1 cellular context compared by ENCODE assay signal in the genomic region with DNA sequence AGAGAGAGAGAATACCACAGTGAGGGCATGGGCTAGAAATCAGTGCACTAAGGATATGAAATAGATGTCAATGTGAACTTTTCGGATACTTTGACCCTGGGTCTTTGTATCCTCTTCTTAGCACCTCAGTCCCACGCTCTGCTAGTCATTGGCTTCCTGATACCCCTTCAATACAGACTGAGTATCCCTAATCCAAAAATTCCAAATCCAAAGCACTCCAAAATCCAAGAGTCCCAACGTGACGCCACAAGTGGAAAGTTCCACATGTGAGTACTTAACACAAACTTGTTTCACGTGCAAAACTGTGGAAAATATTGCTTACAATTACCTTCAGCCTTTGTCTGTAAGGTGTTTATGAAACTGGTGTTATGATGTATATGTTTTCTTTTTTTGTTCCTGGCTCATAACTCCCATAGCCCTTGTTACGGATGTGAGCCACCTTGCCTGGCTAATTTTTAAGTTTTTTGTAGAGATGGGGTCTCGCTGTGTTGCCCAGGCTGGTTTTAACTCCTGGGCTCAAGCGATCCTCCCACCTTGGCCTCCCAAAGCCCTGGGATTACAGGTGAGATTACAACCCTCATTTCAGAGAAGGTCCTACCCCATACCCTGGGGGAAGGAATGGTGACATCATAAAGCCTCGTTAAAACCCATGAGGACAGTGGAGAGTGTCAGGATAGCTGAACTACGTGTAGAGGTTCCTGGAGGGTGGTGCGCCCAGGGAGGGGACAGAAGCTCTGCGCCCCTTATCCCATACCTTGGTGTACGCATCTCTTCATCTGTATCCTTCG.
TF ChIP-seq lines count a peak whose summit lies in the region.

No MANE protein-coding gene starts in this region.

TF ChIP-seq in K562, 482 proteins besides CTCF, POLR2A, EP300 and RAD21 (continued from another document and continues in another):
- TF ChIP-seq, protein P1, sequence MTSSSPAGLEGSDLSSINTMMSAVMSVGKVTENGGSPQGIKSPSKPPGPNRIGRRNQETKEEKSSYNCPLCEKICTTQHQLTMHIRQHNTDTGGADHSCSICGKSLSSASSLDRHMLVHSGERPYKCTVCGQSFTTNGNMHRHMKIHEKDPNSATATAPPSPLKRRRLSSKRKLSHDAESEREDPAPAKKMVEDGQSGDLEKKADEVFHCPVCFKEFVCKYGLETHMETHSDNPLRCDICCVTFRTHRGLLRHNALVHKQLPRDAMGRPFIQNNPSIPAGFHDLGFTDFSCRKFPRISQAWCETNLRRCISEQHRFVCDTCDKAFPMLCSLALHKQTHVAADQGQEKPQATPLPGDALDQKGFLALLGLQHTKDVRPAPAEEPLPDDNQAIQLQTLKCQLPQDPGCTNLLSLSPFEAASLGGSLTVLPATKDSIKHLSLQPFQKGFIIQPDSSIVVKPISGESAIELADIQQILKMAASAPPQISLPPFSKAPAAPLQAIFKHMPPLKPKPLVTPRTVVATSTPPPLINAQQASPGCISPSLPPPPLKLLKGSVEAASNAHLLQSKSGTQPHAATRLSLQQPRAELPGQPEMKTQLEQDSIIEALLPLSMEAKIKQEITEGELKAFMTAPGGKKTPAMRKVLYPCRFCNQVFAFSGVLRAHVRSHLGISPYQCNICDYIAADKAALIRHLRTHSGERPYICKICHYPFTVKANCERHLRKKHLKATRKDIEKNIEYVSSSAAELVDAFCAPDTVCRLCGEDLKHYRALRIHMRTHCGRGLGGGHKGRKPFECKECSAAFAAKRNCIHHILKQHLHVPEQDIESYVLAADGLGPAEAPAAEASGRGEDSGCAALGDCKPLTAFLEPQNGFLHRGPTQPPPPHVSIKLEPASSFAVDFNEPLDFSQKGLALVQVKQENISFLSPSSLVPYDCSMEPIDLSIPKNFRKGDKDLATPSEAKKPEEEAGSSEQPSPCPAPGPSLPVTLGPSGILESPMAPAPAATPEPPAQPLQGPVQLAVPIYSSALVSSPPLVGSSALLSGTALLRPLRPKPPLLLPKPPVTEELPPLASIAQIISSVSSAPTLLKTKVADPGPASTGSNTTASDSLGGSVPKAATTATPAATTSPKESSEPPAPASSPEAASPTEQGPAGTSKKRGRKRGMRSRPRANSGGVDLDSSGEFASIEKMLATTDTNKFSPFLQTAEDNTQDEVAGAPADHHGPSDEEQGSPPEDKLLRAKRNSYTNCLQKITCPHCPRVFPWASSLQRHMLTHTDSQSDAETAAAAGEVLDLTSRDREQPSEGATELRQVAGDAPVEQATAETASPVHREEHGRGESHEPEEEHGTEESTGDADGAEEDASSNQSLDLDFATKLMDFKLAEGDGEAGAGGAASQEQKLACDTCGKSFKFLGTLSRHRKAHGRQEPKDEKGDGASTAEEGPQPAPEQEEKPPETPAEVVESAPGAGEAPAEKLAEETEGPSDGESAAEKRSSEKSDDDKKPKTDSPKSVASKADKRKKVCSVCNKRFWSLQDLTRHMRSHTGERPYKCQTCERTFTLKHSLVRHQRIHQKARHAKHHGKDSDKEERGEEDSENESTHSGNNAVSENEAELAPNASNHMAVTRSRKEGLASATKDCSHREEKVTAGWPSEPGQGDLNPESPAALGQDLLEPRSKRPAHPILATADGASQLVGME (CRISPR knock-in tag; IDR thresholded peaks at IDR 0.05), result no peak
- TF ChIP-seq SMAD2 (IDR thresholded peaks at IDR 0.05; ENCODE audit: low read depth, low read length) (no peak), NFE2L1 (tag; IDR thresholded peaks at IDR 0.05; ENCODE audit: borderline replicate concordance, low read depth) (no peak), ZNF75A (CRISPR knock-in tag; IDR thresholded peaks at IDR 0.05) (no peak), CCAR2 (IDR thresholded peaks at IDR 0.05; ENCODE audit: low read depth, low read length) (no peak), BRF1 (IDR thresholded peaks at IDR 0.05; ENCODE audit: borderline replicate concordance, extremely low read depth, insufficient read length) (no peak), NFXL1 (CRISPR knock-in tag; IDR thresholded peaks at IDR 0.05) (0 out of 2 replicates have a peak, but pooled peaks have one; percentile 18), HNRNPL (IDR thresholded peaks at IDR 0.05; ENCODE audit: low read depth, low read length) (no peak), SIN3B (IDR thresholded peaks at IDR 0.05; ENCODE audit: low read depth) (no peak), SIX5 (IDR thresholded peaks at IDR 0.05; ENCODE audit: borderline replicate concordance in 1 of 2, insufficient read depth in 1 of 2, low read depth in 1 of 2, low read length in 2 of 2) (no peak), COPS2 (conservative IDR thresholded peaks at IDR 0.05) (no peak), SAP30 (IDR thresholded peaks at IDR 0.05; ENCODE audit: borderline replicate concordance, insufficient read depth, low read depth, low read length, poor library complexity, severe bottlenecking) (no peak), TCF7 (IDR thresholded peaks at IDR 0.05; ENCODE audit: borderline replicate concordance) (no peak), GTF2A2 (tag; IDR thresholded peaks at IDR 0.05) (no peak), SMARCA4 (IDR thresholded peaks at IDR 0.05) (no peak), OTX1 (CRISPR knock-in tag; IDR thresholded peaks at IDR 0.05) (no peak), JUN (IDR thresholded peaks at IDR 0.05; ENCODE audit: borderline replicate concordance, low read depth, low read length) (no peak), JUN (CRISPR knock-in tag; IDR thresholded peaks at IDR 0.05; ENCODE audit: borderline replicate concordance) (no peak), SMARCB1 (IDR thresholded peaks at IDR 0.05; ENCODE audit: insufficient read length, low read depth) (no peak), CEBPG (CRISPR knock-in tag; IDR thresholded peaks at IDR 0.05) (no peak), CEBPG (tag; conservative IDR thresholded peaks at IDR 0.05 in 1 of 2, IDR thresholded peaks at IDR 0.05 in 1 of 2) (no peak), TAF15 (IDR thresholded peaks at IDR 0.05; ENCODE audit: low read depth, low read length) (no peak), ZZZ3 (IDR thresholded peaks at IDR 0.05) (no peak), SREBF2 (CRISPR knock-in tag; IDR thresholded peaks at IDR 0.05) (no peak), BCOR (IDR thresholded peaks at IDR 0.05) (no peak), POLR2AphosphoS5 (IDR thresholded peaks at IDR 0.05; ENCODE audit: control insufficient read depth, insufficient read depth, low read depth, low read length) (peak; percentile 10; the same call in 1 of the 2 replicates), ADNP (tag; IDR thresholded peaks at IDR 0.05) (no peak), ZEB2 (IDR thresholded peaks at IDR 0.05) (0 out of 2 replicates have a peak, but pooled peaks have one; percentile 13), ZNF143 (CRISPR knock-in tag; IDR thresholded peaks at IDR 0.05) (no peak)
- TF ChIP-seq, protein P2, sequence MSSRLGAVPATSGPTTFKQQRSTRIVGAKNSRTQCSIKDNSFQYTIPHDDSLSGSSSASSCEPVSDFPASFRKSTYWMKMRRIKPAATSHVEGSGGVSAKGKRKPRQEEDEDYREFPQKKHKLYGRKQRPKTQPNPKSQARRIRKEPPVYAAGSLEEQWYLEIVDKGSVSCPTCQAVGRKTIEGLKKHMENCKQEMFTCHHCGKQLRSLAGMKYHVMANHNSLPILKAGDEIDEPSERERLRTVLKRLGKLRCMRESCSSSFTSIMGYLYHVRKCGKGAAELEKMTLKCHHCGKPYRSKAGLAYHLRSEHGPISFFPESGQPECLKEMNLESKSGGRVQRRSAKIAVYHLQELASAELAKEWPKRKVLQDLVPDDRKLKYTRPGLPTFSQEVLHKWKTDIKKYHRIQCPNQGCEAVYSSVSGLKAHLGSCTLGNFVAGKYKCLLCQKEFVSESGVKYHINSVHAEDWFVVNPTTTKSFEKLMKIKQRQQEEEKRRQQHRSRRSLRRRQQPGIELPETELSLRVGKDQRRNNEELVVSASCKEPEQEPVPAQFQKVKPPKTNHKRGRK (tag; IDR thresholded peaks at IDR 0.05), result no peak
- TF ChIP-seq, protein P3, sequence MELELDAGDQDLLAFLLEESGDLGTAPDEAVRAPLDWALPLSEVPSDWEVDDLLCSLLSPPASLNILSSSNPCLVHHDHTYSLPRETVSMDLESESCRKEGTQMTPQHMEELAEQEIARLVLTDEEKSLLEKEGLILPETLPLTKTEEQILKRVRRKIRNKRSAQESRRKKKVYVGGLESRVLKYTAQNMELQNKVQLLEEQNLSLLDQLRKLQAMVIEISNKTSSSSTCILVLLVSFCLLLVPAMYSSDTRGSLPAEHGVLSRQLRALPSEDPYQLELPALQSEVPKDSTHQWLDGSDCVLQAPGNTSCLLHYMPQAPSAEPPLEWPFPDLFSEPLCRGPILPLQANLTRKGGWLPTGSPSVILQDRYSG (tag; conservative IDR thresholded peaks at IDR 0.05; ENCODE audit: low read depth), result no peak
- TF ChIP-seq, protein P4, sequence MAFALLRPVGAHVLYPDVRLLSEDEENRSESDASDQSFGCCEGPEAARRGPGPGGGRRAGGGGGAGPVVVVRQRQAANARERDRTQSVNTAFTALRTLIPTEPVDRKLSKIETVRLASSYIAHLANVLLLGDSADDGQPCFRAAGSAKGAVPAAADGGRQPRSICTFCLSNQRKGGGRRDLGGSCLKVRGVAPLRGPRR (CRISPR knock-in tag; IDR thresholded peaks at IDR 0.05), result no peak
- TF ChIP-seq, protein P5, sequence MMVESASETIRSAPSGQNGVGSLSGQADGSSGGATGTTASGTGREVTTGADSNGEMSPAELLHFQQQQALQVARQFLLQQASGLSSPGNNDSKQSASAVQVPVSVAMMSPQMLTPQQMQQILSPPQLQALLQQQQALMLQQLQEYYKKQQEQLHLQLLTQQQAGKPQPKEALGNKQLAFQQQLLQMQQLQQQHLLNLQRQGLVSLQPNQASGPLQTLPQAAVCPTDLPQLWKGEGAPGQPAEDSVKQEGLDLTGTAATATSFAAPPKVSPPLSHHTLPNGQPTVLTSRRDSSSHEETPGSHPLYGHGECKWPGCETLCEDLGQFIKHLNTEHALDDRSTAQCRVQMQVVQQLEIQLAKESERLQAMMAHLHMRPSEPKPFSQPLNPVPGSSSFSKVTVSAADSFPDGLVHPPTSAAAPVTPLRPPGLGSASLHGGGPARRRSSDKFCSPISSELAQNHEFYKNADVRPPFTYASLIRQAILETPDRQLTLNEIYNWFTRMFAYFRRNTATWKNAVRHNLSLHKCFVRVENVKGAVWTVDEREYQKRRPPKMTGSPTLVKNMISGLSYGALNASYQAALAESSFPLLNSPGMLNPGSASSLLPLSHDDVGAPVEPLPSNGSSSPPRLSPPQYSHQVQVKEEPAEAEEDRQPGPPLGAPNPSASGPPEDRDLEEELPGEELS (CRISPR knock-in tag; IDR thresholded peaks at IDR 0.05; ENCODE audit: borderline replicate concordance), result no peak
- TF ChIP-seq, protein P6, sequence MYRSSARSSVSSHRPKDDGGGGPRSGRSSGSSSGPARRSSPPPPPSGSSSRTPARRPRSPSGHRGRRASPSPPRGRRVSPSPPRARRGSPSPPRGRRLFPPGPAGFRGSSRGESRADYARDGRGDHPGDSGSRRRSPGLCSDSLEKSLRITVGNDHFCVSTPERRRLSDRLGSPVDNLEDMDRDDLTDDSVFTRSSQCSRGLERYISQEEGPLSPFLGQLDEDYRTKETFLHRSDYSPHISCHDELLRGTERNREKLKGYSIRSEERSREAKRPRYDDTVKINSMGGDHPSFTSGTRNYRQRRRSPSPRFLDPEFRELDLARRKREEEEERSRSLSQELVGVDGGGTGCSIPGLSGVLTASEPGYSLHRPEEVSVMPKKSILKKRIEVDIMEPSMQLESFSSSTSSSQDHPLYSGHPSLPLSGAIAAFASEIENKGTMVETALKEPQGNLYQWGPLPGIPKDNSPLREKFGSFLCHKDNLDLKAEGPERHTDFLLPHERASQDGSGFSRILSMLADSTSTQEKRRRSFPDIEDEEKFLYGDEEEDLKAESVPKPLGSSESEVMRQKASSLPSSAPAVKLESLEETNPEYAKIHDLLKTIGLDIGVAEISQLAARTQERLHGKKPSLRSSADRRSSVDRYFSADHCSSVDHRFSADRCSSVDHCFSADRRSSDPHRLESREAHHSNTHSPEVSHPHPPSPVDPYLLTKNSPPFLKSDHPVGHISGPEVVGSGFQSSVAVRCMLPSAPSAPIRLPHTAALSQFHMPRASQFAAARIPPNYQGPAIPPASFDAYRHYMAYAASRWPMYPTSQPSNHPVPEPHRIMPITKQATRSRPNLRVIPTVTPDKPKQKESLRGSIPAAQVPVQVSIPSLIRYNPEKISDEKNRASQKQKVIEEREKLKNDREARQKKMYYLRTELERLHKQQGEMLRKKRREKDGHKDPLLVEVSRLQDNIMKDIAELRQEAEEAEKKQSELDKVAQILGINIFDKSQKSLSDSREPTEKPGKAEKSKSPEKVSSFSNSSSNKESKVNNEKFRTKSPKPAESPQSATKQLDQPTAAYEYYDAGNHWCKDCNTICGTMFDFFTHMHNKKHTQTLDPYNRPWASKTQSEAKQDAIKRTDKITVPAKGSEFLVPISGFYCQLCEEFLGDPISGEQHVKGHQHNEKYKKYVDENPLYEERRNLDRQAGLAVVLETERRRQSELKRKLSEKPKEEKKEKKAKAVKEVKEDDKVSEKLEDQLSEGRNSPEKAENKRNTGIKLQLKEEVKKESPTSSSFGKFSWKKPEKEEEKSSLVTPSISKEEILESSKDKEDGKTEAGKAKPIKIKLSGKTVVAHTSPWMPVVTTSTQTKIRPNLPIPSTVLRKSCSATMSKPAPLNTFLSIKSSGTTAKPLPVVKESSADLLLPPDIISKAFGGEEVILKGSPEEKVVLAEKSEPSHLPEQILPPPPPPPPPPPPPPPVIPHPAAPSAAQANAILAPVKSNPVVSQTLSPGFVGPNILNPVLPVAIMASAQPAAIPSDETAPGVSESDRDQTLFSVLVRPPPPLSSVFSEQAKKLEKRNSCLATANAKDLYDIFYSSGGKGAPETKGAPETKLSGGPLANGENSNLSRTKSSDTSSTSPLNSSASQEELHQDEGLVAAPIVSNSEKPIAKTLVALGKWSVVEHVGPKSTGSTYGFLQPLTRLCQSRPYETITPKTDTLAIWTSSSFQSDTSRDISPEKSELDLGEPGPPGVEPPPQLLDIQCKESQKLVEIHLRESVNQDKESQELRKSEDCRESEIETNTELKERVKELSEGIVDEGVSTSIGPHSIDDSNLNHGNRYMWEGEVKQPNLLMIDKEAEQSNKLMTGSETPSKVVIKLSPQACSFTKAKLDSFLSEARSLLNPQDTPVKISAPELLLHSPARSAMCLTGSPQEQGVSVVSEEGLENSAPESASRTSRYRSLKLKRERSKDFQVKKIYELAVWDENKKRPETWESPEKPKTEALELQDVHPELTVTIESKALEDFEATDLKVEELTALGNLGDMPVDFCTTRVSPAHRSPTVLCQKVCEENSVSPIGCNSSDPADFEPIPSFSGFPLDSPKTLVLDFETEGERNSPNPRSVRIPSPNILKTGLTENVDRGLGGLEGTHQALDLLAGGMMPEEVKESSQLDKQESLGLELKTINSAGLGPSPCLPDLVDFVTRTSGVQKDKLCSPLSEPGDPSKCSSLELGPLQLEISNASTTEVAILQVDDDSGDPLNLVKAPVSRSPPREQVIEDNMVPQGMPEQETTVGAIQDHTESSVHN (IDR thresholded peaks at IDR 0.05; ENCODE audit: borderline replicate concordance in 1 of 2, low read depth in 1 of 2), result no peak
- TF ChIP-seq, protein P7, sequence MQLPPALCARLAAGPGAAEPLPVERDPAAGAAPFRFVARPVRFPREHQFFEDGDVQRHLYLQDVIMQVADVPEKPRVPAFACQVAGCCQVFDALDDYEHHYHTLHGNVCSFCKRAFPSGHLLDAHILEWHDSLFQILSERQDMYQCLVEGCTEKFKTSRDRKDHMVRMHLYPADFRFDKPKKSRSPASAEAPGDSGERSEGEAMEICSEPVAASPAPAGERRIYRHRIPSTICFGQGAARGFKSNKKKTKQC (CRISPR knock-in tag; IDR thresholded peaks at IDR 0.05), result no peak
